In the genomic region with DNA sequence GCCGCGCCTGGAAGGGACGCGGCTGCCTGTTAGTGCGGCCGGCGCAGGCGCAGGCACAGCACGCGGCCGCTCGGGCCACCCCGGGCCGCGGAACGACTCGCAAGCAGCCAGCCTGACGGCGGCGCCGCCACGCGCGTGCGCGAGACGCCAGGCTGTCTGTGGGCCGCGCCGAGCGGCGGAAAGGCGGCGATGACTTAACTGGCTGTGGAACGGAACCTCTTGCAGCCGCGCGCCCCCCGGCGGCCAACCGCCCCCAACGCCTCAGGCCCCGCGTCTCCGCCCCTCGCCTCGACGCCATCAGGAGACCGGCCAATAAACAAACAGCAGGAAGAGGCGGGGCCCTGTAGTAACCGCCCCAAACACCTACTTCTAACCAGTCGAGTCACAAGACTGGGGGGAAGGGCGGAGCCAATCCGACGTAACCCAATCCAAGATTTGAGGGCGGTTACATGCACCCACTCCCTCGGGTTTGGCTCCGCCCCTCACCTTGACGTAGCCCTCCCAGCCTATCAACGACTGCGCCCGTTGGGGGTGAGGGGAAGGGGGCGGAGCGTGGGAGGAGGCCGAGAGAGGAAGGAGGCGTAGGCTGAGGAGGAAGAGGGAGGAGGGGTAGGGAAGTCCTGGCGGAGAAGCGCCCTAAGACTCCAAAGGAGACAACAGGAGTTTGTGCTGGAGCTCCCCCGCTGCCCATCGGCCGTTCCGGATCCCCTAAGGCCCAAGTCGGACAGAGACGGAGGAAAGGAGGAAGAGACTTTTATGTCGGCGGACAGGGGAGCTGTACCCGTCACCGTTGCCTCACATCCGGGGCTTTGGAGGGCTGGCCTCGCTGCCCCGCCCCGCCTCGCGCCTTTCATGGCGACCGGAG, we compare ENCODE assay signal across 8 cellular contexts. TPM values are rescaled to one million over a fixed set of nuclear protein-coding genes. Genes with fewer than 3 reads are reported as not detected.
DNase-seq lines count a peak whose midpoint lies in the region; ATAC-seq and TF ChIP-seq lines count a peak whose summit lies in the region.

A gene (plus strand): TSS at position 566 of the 865 bp plus-strand sequence. CDS start 1,088 bp downstream, outside the sequence.

- peak within 1 kb of the TSS; percentile 95 to 99 for H3K27ac Mint-ChIP-seq in natural killer cell treated with Interleukin-12 subunit alpha and Interleukin-12 subunit beta and Interleukin-15 and Interleukin-18, amount 100 ng/mL, for 72 hours
- H3K27ac Mint-ChIP-seq in stimulated activated naive CD8-positive, alpha-beta T cell treated with anti-CD3 and anti-CD28 coated beads, Interleukin-15, Interleukin-2, amounts not matched to agents 100 ng/mL and 50 ng/mL, for 24 hours: peak within 1 kb of the TSS; percentile 99

- H3K4me3 ChIP-seq in LNCaP clone FGC (ENCODE audit: low read depth, low read length) (peak within 1 kb of the TSS; percentile 89), RWPE2 (ENCODE audit: severe bottlenecking) (peak within 1 kb of the TSS; percentile 62)

- H3K27me3 ChIP-seq in RWPE2 (ENCODE audit: insufficient read depth, poor library complexity, severe bottlenecking): no peaks in the 10 kb centered on the region

- H3K4me1 Mint-ChIP-seq in natural killer cell treated with Interleukin-12 subunit alpha and Interleukin-12 subunit beta and Interleukin-15 and Interleukin-18, amount 100 ng/mL, for 72 hours (ENCODE audit: low read depth in 2 of 2): peaks cover 37 to 41% of the 10 kb centered on the region in 2 donors
- peaks cover 50% of the 10 kb centered on the region for H3K4me1 Mint-ChIP-seq in stimulated activated naive CD8-positive, alpha-beta T cell treated with anti-CD3 and anti-CD28 coated beads, Interleukin-15, Interleukin-2, amounts not matched to agents 100 ng/mL and 50 ng/mL, for 24 hours (ENCODE audit: low read depth)

- peak; percentile 76 for ATAC-seq in RWPE2 (ENCODE audit: low read depth)
- ATAC-seq in natural killer cell treated with Interleukin-12 subunit alpha and Interleukin-12 subunit beta and Interleukin-15 and Interleukin-18, amount 100 ng/mL, for 72 hours: peak; percentile 85 to 88

- H3K27ac ChIP-seq in RWPE2 (ENCODE audit: poor library complexity, severe bottlenecking): peak within 1 kb of the TSS; percentile 94

- no peaks in the 10 kb centered on the region for H3K27me3 Mint-ChIP-seq in natural killer cell treated with Interleukin-12 subunit alpha and Interleukin-12 subunit beta and Interleukin-15 and Interleukin-18, amount 100 ng/mL, for 72 hours
- no peaks in the 10 kb centered on the region for H3K27me3 Mint-ChIP-seq in stimulated activated naive CD8-positive, alpha-beta T cell treated with anti-CD3 and anti-CD28 coated beads, Interleukin-15, Interleukin-2, amounts not matched to agents 100 ng/mL and 50 ng/mL, for 24 hours

- no peaks in the 10 kb centered on the region for H3K9me3 Mint-ChIP-seq in natural killer cell treated with Interleukin-12 subunit alpha and Interleukin-12 subunit beta and Interleukin-15 and Interleukin-18, amount 100 ng/mL, for 72 hours
- H3K9me3 Mint-ChIP-seq in stimulated activated naive CD8-positive, alpha-beta T cell treated with anti-CD3 and anti-CD28 coated beads, Interleukin-15, Interleukin-2, amounts not matched to agents 100 ng/mL and 50 ng/mL, for 24 hours: no peaks in the 10 kb centered on the region

- peak within 1 kb of the TSS; percentile 90 for H3K4me3 Mint-ChIP-seq in natural killer cell treated with Interleukin-12 subunit alpha and Interleukin-12 subunit beta and Interleukin-15 and Interleukin-18, amount 100 ng/mL, for 72 hours
- H3K4me3 Mint-ChIP-seq in stimulated activated naive CD8-positive, alpha-beta T cell treated with anti-CD3 and anti-CD28 coated beads, Interleukin-15, Interleukin-2, amounts not matched to agents 100 ng/mL and 50 ng/mL, for 24 hours: peak within 1 kb of the TSS; percentile 91

- peaks cover 54% of the 10 kb centered on the region for H3K36me3 ChIP-seq in RWPE2 (ENCODE audit: low read depth)

- no peaks in the 10 kb centered on the region for H3K4me1 ChIP-seq in RWPE2 (ENCODE audit: insufficient read depth, poor library complexity, severe bottlenecking)

- DNase-seq in EL (peak; percentile 100), GOT3 (lab: John Stamatoyannopoulos, UW) (peak; percentile 99), LNCaP clone FGC (ENCODE audit: low read depth) (peak; percentile 100), RWPE2 (ENCODE audit: low spot score) (peak; percentile 100), fibroblast of peridontal ligament (ENCODE audit: extremely low read depth) (peak; percentile 100)
- peak; percentile 99 for DNase-seq in activated T-helper 9 cell treated with anti-CD3 and anti-CD28 coated beads, Interleukin-2, amount 50 U/mL, for 16 hours (ENCODE audit: low read depth)
- DNase-seq in natural killer cell treated with Interleukin-12 subunit alpha and Interleukin-12 subunit beta and Interleukin-15 and Interleukin-18, amount 100 ng/mL, for 72 hours (ENCODE audit: low spot score): peak; percentile 100

- peak; percentile 95 for TF ChIP-seq CTCF in LNCaP clone FGC (IDR thresholded peaks at IDR 0.05; ENCODE audit: control insufficient read depth, extremely low read depth, insufficient read depth)
- TF ChIP-seq CTCF in RWPE2 (IDR thresholded peaks at IDR 0.05; ENCODE audit: poor library complexity, severe bottlenecking): peak; percentile 98

- peaks cover 21% of the 10 kb centered on the region for H3K36me3 Mint-ChIP-seq in natural killer cell treated with Interleukin-12 subunit alpha and Interleukin-12 subunit beta and Interleukin-15 and Interleukin-18, amount 100 ng/mL, for 72 hours
- H3K36me3 Mint-ChIP-seq in stimulated activated naive CD8-positive, alpha-beta T cell treated with anti-CD3 and anti-CD28 coated beads, Interleukin-15, Interleukin-2, amounts not matched to agents 100 ng/mL and 50 ng/mL, for 24 hours (ENCODE audit: low read depth): peaks cover 54% of the 10 kb centered on the region

- no peaks in the 10 kb centered on the region for H3K9me3 ChIP-seq in RWPE2 (ENCODE audit: severe bottlenecking)

RNA-seq across cellular contexts. Expression of the gene that starts here (rescaled TPM):
- total RNA-seq in natural killer cell treated with Interleukin-12 subunit alpha and Interleukin-12 subunit beta and Interleukin-15 and Interleukin-18, amount 100 ng/mL, for 72 hours: 100 to 1,000 TPM; 140 to 147 TPM

Comparison
In these comparisons a context has a peak if more than half of its experiments do, and no peak if none do; other contexts are left out.
1. Peak in every context shown above with its lines: DNase-seq, ATAC-seq, H3K4me3 ChIP-seq and H3K27ac ChIP-seq.